ENCODE assay signal across 1 cellular context in genomic region chr6:149991403-149991795, GRCh38.
TF ChIP-seq lines count a peak whose summit lies in the region.

No MANE protein-coding gene starts in this region.

TF ChIP-seq in K562, 482 proteins besides CTCF, POLR2A, EP300 and RAD21:
- TF ChIP-seq NRF1 (conservative IDR thresholded peaks at IDR 0.05 in 1 of 2, IDR thresholded peaks at IDR 0.05 in 1 of 2) = peak in 1 of 2 experiments; percentile 18; a peak in 1 of 4 replicates
TF ChIP-seq in K562: peak in this region for 1; not testable (repeated sequence) for 481.
